In genomic region chr12:128914908-128915563, GRCh38 we compare ENCODE assay signal across 8 cellular contexts.
DNase-seq lines count a peak whose midpoint lies in the region; ATAC-seq, FAIRE-seq and TF ChIP-seq lines count a peak whose summit lies in the region.
"Had no signal": no experiment of that assay in that cellular context is flagged by ENCODE, and none has a peak within 500 bp of the region (broad histone marks: within the 10 kb centered on the region; RNA-seq: fewer than 3 reads in every experiment).

No MANE protein-coding gene starts in this region.

- no peak overlapping the region for H3K4me2 ChIP-seq in HepG2 (ENCODE audit: low read depth, low read length)

- no peak overlapping the region for H2AFZ ChIP-seq in HepG2 (ENCODE audit: low read length)

- no TSS peak for BruUV-seq in HepG2 (replicated peaks; lab: Mats Ljungman, UMichigan)

- no peak for TF ChIP-seq POLR2A in HepG2 (IDR thresholded peaks at IDR 0.05; ENCODE audit: insufficient read depth in 1 of 2, low read depth in 2 of 2, low read length in 2 of 2)

- H3K36me3 ChIP-seq in HepG2 (replicated peaks in 1 of 2; ENCODE audit: control insufficient read depth in 1 of 2, insufficient read depth in 2 of 2, low read length in 2 of 2): no peaks in the 10 kb centered on the region; a peak in 1 of 5 replicates

- no peaks in the 10 kb centered on the region for H4K20me1 ChIP-seq in HepG2 (ENCODE audit: insufficient read depth, low read length)

- peak; percentile 98 for DNase-seq in NOMO-1 treated with DMSO at 0.1 percent for 48 hours (lab: John Stamatoyannopoulos, UW; ENCODE audit: unreplicated experiment)
- peak; percentile 13 for DNase-seq in putamen (ENCODE audit: low spot score)
- no peak for DNase-seq in NCI-H2196 treated with DMSO at 0.1 percent for 48 hours (lab: John Stamatoyannopoulos, UW; ENCODE audit: unreplicated experiment)
- DNase-seq in HepG2 (ENCODE audit: low spot score): no peak
- no peak for DNase-seq in NCI-H1417 treated with DMSO at 0.1 percent for 48 hours (lab: John Stamatoyannopoulos, UW)

- FAIRE-seq in HepG2 (lab: Jason Lieb, UNC): no peak

- H3K79me2 ChIP-seq in HepG2 (ENCODE audit: insufficient read depth, low read length): no peaks in the 10 kb centered on the region

- no peak overlapping the region for H3K4me3 ChIP-seq in HepG2 (replicated peaks in 1 of 3; ENCODE audit: insufficient read depth in 1 of 3, low read depth in 2 of 3, low read length in 3 of 3)

- no peaks in the 10 kb centered on the region for H3K9me3 ChIP-seq in HepG2 (ENCODE audit: low read length)

- intact Hi-C loops in HepG2 (cut with micrococcal nuclease; ENCODE audit: unreplicated experiment): no loop called here

- in situ Hi-C loops in HepG2 (cut with HindIII; ENCODE audit: extremely low pct_ligation_motif_present, low pct_unique_long_range_greater_than_20kb): no loop called here

- TF ChIP-seq CTCF in HepG2 (CRISPR knock-in tag; IDR thresholded peaks at IDR 0.05): no peak

- POLR2A ChIA-PET in HepG2 (lab: Yijun Ruan, JAX): no interaction called here

- peaks cover under 1% of the 10 kb centered on the region; the same call in 1 of the 2 replicates for H3K4me1 ChIP-seq in HepG2 (ENCODE audit: insufficient read depth, low read length)

- no peaks in the 10 kb centered on the region; a peak in 1 of 5 replicates for H3K27me3 ChIP-seq in HepG2 (ENCODE audit: control insufficient read depth in 1 of 2, insufficient read depth in 2 of 2, low read length in 2 of 2)

- 43% methylated on average over 11 of the region's 11 CpGs for WGBS in HepG2 (ENCODE audit: low lambda C conversion rate)

- no peak overlapping the region for H3K9ac ChIP-seq in HepG2 (ENCODE audit: insufficient read depth, low read depth, low read length)

- no peak for TF ChIP-seq EP300 in HepG2 (IDR thresholded peaks at IDR 0.05; ENCODE audit: low read depth in 2 of 2, low read length in 2 of 2)
- no peak for TF ChIP-seq EP300 in HepG2 (CRISPR knock-in tag; IDR thresholded peaks at IDR 0.05; ENCODE audit: borderline replicate concordance)

- ATAC-seq in GM18907 (IDR thresholded peaks at IDR 0.05; ENCODE audit: unreplicated experiment) (peak; percentile 96), HG02623 (IDR thresholded peaks at IDR 0.05; ENCODE audit: unreplicated experiment) (peak; percentile 91), HepG2 (no peak)
- ATAC-seq: WTC11 had no signal

- no peak overlapping the region for H3K27ac ChIP-seq in HepG2 (ENCODE audit: extremely low read length, insufficient read depth, low read length)

- TF ChIP-seq RAD21 in HepG2 (CRISPR knock-in tag; IDR thresholded peaks at IDR 0.05): no peak

- CTCF ChIA-PET in HepG2 (lab: Yijun Ruan, JAX; ENCODE audit: low intra/inter-chr PET ratio, low total read pairs): no interaction called here

TF ChIP-seq in HepG2, 621 proteins besides CTCF, POLR2A, EP300 and RAD21:
- no peak for TF ChIP-seq ZNF160 (CRISPR knock-in tag; IDR thresholded peaks at IDR 0.05)

Comparison
In these comparisons a context has a peak if more than half of its experiments do, and no peak if none do; other contexts are left out.
1. DNase-seq: peak in NOMO-1 treated with DMSO at 0.1 percent for 48 hours (single experiment) and putamen (single experiment); none in NCI-H2196 treated with DMSO at 0.1 percent for 48 hours (single experiment), HepG2 (single experiment) and NCI-H1417 treated with DMSO at 0.1 percent for 48 hours (single experiment).